15 cellular contexts compared by ENCODE assay signal in genomic region chr16:68486671-68487495, GRCh38. TPM values are rescaled to one million over a fixed set of nuclear protein-coding genes. Genes with fewer than 3 reads are reported as not detected.
DNase-seq lines count a peak whose midpoint lies in the region; ATAC-seq and TF ChIP-seq lines count a peak whose summit lies in the region.
"Had no signal": no experiment of that assay in that cellular context is flagged by ENCODE, and none has a peak within 500 bp of the region (broad histone marks: within the 10 kb centered on the region; RNA-seq: fewer than 3 reads in every experiment).

No MANE protein-coding gene starts in this region.

- H3K4me3 ChIP-seq in OCI-LY7 (ENCODE audit: low read depth, low read length, poor library complexity, severe bottlenecking), result no peak overlapping the region
- H3K4me3 ChIP-seq: esophagus muscularis mucosa, uterus had no signal

- H2AFZ ChIP-seq in OCI-LY7 (ENCODE audit: low read length), result peak overlapping the region; percentile 47; the same call in 1 of the 2 replicates

- peak; percentile 29 for DNase-seq in AG20443 (ENCODE audit: low spot score)
- DNase-seq in HT-29 (ENCODE audit: low spot score), result peak; percentile 79
- peak; percentile 67 for DNase-seq in OCI-LY7 (ENCODE audit: low spot score)
- peak; percentile 9 to 39 for DNase-seq in lung microvascular endothelial cell (ENCODE audit: low read depth in 2 of 2)
- DNase-seq in Kasumi-1 (lab: John Stamatoyannopoulos, UW), result no peak
- no peak for DNase-seq in DMS 273 (lab: John Stamatoyannopoulos, UW; ENCODE audit: unreplicated experiment)
- DNase-seq in SIG-M5 (lab: John Stamatoyannopoulos, UW), result no peak
- DNase-seq: activated B cell treated with CpG ODN at 0.5 μM for 24 hours; OCI-M1; stimulated activated CD4-positive, alpha-beta T cell treated with anti-CD3 and anti-CD28 coated beads, Interleukin-1b, Interleukin-23, amount 100 ng/mL, for 48 hours; SW 1271; uterus had no signal

- H3K27ac ChIP-seq in OCI-LY7 (ENCODE audit: low read depth, low read length, poor library complexity, severe bottlenecking), result peak overlapping the region; percentile 18
- H3K27ac ChIP-seq: esophagus muscularis mucosa, HL-60, uterus had no signal

- peak overlapping the region; percentile 34 for H3K4me2 ChIP-seq in OCI-LY7 (ENCODE audit: low read length)

- CTCF ChIA-PET in OCI-LY7 (lab: Charles Lee; ENCODE audit: unreplicated experiment), result interaction anchor here (0.6 to 1.2 kb wide), 3 partner anchors 8 to 34 kb away, joined by 3 read pairs; no protein-coding TSS in a partner anchor

- H3K79me2 ChIP-seq in OCI-LY7 (ENCODE audit: insufficient read depth, low read depth, low read length), result no peaks in the 10 kb centered on the region

- POLR2A ChIA-PET in OCI-LY7 (lab: Charles Lee), result interaction anchor here (0.5 to 2.5 kb wide), 4 partner anchors 10 to 1174 kb away, joined by 3 to 31 read pairs (median 4); no protein-coding TSS in a partner anchor

- 0 out of 2 replicates have a peak, but pooled peaks cover 3% of the 10 kb centered on the region for H3K9me3 ChIP-seq in OCI-LY7 (ENCODE audit: low read length)
- H3K9me3 ChIP-seq: uterus had no signal

- no peaks in the 10 kb centered on the region for H3K36me3 ChIP-seq in OCI-LY7 (ENCODE audit: insufficient read depth, low read length)
- H3K36me3 ChIP-seq: esophagus muscularis mucosa, uterus had no signal

- no peak for ATAC-seq in HG02588 (IDR thresholded peaks at IDR 0.05; ENCODE audit: unreplicated experiment)

- peaks cover 61% of the 10 kb centered on the region for H3K4me1 ChIP-seq in OCI-LY7 (ENCODE audit: insufficient read depth, low read length, poor library complexity, severe bottlenecking)
- H3K4me1 ChIP-seq: uterus had no signal

- no peaks in the 10 kb centered on the region for H4K20me1 ChIP-seq in OCI-LY7 (ENCODE audit: insufficient read depth, low read length)

- intact Hi-C loops in OCI-LY7 (cut with micrococcal nuclease; ENCODE audit: unreplicated experiment), result no loop called here

- no TSS peak for BruUV-seq in OCI-LY7 (replicated peaks; lab: Mats Ljungman, UMichigan)

- H3K9me2 ChIP-seq in OCI-LY7 (ENCODE audit: insufficient read depth, low read length), result no peaks in the 10 kb centered on the region

- TF ChIP-seq CTCF in OCI-LY7 (conservative IDR thresholded peaks at IDR 0.05; ENCODE audit: low read length), result no peak

RNA-seq across cellular contexts. Expression of gene SMPD3, which starts 38.6 kb away (rescaled TPM):
- total RNA-seq in HT-29 (2014; rRNA removed; shearing (Covaris generic)), result 45.7 and 50.7 TPM in 2 replicates
- 0.16 and 0.21 TPM in 2 replicates for total RNA-seq in OCI-LY7 (2014; rRNA removed; shearing (Covaris generic))
- total RNA-seq in OCI-LY7 (2022), result 0.51 and 0.61 TPM in 2 replicates
- total RNA-seq in lung microvascular endothelial cell, result under 0.01 TPM in 2 replicates

RNA-seq across cellular contexts. Expression of gene ZFP90, which starts 52.2 kb away (rescaled TPM):
- 8.3 and 9.3 TPM in 2 replicates for total RNA-seq in HT-29 (2014; rRNA removed; shearing (Covaris generic))
- 14.1 and 22.0 TPM in 2 replicates for total RNA-seq in OCI-LY7 (2014; rRNA removed; shearing (Covaris generic))
- total RNA-seq in OCI-LY7 (2022), result 27.0 and 31.5 TPM in 2 replicates
- 12.4 and 14.7 TPM in 2 replicates for total RNA-seq in lung microvascular endothelial cell

Comparison
In these comparisons a context has a peak if more than half of its experiments do, and no peak if none do; other contexts are left out.
1. DNase-seq: peak in AG20443 (single experiment), HT-29 (single experiment), OCI-LY7 (single experiment) and lung microvascular endothelial cell (2 of 2); none in Kasumi-1 (0 of 2), DMS 273 (single experiment) and SIG-M5 (single experiment).
2. RNA of gene SMPD3, which starts 38.6 kb away (total RNA-seq): 45.7 to 50.7 TPM in HT-29; 0.16 to 0.61 TPM in OCI-LY7 and under 0.01 TPM in lung microvascular endothelial cell; every median in the first group is over 10 times any median in the second.